ENCODE assay signal across 30 cellular contexts in genomic region chr7:36400606-36401005, GRCh38. TPM values are rescaled to one million over a fixed set of nuclear protein-coding genes. Genes with fewer than 3 reads are reported as not detected.
DNase-seq lines count a peak whose midpoint lies in the region; ATAC-seq and TF ChIP-seq lines count a peak whose summit lies in the region.
"Had no signal": no experiment of that assay in that cellular context is flagged by ENCODE, and none has a peak within 500 bp of the region (broad histone marks: within the 10 kb centered on the region; RNA-seq: fewer than 3 reads in every experiment).

No MANE protein-coding gene starts in this region.

- POLR2A ChIA-PET in MCF 10A (lab: Yijun Ruan, JAX) = interaction anchor here (0.6 to 5.2 kb wide), 4 partner anchors 9 to 598 kb away, joined by 3 to 49 read pairs (median 5); partner anchors contain the start of gene ANLN

- TF ChIP-seq CTCF in MCF 10A (IDR thresholded peaks at IDR 0.05; ENCODE audit: unreplicated experiment) (no peak), mammary epithelial cell (conservative IDR thresholded peaks at IDR 0.05 in 1 of 2, IDR thresholded peaks at IDR 0.05 in 1 of 2; ENCODE audit: extremely low read depth in 1 of 2, insufficient read depth in 1 of 2, low read depth in 1 of 2, low read length in 2 of 2) (no peak), foreskin keratinocyte (conservative IDR thresholded peaks at IDR 0.05) (no peak), type B pancreatic cell (conservative IDR thresholded peaks at IDR 0.05) (no peak)

- H2AFZ ChIP-seq in mammary epithelial cell (ENCODE audit: low read depth, low read length) = no peak overlapping the region

- H3K27me3 ChIP-seq in mammary epithelial cell (ENCODE audit: insufficient read depth, low read length) = no peaks in the 10 kb centered on the region
- no peaks in the 10 kb centered on the region for H3K27me3 ChIP-seq in foreskin keratinocyte
- H3K27me3 ChIP-seq: adrenal gland, BE2C, cardiac muscle cell, esophagus squamous epithelium, gastroesophageal sphincter, left lung, MG63 had no signal

- H4K20me1 ChIP-seq in mammary epithelial cell (ENCODE audit: insufficient read depth, low read length) = peaks cover 2% of the 10 kb centered on the region

- no peak overlapping the region for H3K4me2 ChIP-seq in mammary epithelial cell (ENCODE audit: insufficient read depth, low read depth, low read length)

- H3K4me3 ChIP-seq in mammary epithelial cell (replicated peaks in 1 of 3; ENCODE audit: insufficient read depth in 1 of 3, low read depth in 2 of 3, low read length in 3 of 3) = no peak overlapping the region
- H3K4me3 ChIP-seq: adrenal gland, cardiac muscle cell, esophagus squamous epithelium, gastroesophageal sphincter, K562, left lung, MG63, SK-N-MC had no signal

- dilution Hi-C loops in mammary epithelial cell (cut with HindIII; ENCODE audit: low sequenced_read_pairs) = no loop called here

- intact Hi-C loops in MCF 10A (cut with micrococcal nuclease) (no loop called here), mammary epithelial cell (cut with micrococcal nuclease) (no loop called here)

- H3K4me1 Mint-ChIP-seq in MCF 10A (ENCODE audit: insufficient read depth, unreplicated experiment) (peaks cover 59% of the 10 kb centered on the region), type B pancreatic cell (ENCODE audit: unreplicated experiment) (no peaks in the 10 kb centered on the region)
- H3K4me1 Mint-ChIP-seq in activated T-cell treated with anti-CD3 and anti-CD28 coated beads, Interleukin-2, amount 50 U/mL, for 4 hours (ENCODE audit: low read depth) = no peaks in the 10 kb centered on the region
- H3K4me1 Mint-ChIP-seq: naive B cell; stimulated activated naive CD8-positive, alpha-beta T cell treated with anti-CD3 and anti-CD28 coated beads, Interleukin-15, amount 100 ng/mL, for 72 hours had no signal

- BruUV-seq in MCF 10A (replicated peaks; lab: Mats Ljungman, UMichigan) (no TSS peak), mammary epithelial cell (replicated peaks; lab: Mats Ljungman, UMichigan) (no TSS peak)

- ATAC-seq in SK-N-SH treated with all-trans-retinoic acid at 6 μM for 48 hours (peak; percentile 67), foreskin keratinocyte (no peak)
- ATAC-seq in activated T-cell treated with anti-CD3 and anti-CD28 coated beads, Interleukin-2, amount 50 U/mL, for 4 hours = no peak
- ATAC-seq: gastroesophageal sphincter; K562; left lung; stimulated activated naive CD8-positive, alpha-beta T cell treated with anti-CD3 and anti-CD28 coated beads, Interleukin-15, amount 100 ng/mL, for 72 hours; T-helper 17 cell had no signal

- in situ Hi-C loops in mammary epithelial cell (cut with MboI; ENCODE audit: low sequenced_read_pairs in 2 of 2) = no loop called here

- H3K27ac Mint-ChIP-seq in MCF 10A (ENCODE audit: low read depth, unreplicated experiment) (peak overlapping the region; percentile 74), type B pancreatic cell (peak overlapping the region; percentile 38)
- H3K27ac Mint-ChIP-seq: activated T-cell treated with anti-CD3 and anti-CD28 coated beads, Interleukin-2, amount 50 U/mL, for 24 hours; H9; naive B cell; stimulated activated naive CD8-positive, alpha-beta T cell treated with anti-CD3 and anti-CD28 coated beads, Interleukin-15, amount 100 ng/mL, for 72 hours; T-helper 17 cell had no signal

- H3K9me3 Mint-ChIP-seq in MCF 10A (ENCODE audit: unreplicated experiment) (no peaks in the 10 kb centered on the region), type B pancreatic cell (no peaks in the 10 kb centered on the region)
- no peaks in the 10 kb centered on the region for H3K9me3 Mint-ChIP-seq in activated T-cell treated with anti-CD3 and anti-CD28 coated beads, Interleukin-2, amount 50 U/mL, for 4 hours
- H3K9me3 Mint-ChIP-seq: naive B cell; stimulated activated naive CD8-positive, alpha-beta T cell treated with anti-CD3 and anti-CD28 coated beads, Interleukin-15, amount 100 ng/mL, for 72 hours had no signal

- no peak overlapping the region for H3K9ac ChIP-seq in mammary epithelial cell (ENCODE audit: insufficient read depth, low read length)

- H3K79me2 ChIP-seq in mammary epithelial cell (ENCODE audit: insufficient read depth, low read length) = peaks cover 98% of the 10 kb centered on the region

- no peak overlapping the region for H3K4me3 Mint-ChIP-seq in MCF 10A (ENCODE audit: unreplicated experiment)
- no peak overlapping the region for H3K4me3 Mint-ChIP-seq in type B pancreatic cell
- H3K4me3 Mint-ChIP-seq in activated T-cell treated with anti-CD3 and anti-CD28 coated beads, Interleukin-2, amount 50 U/mL, for 4 hours = no peak overlapping the region
- H3K4me3 Mint-ChIP-seq: activated T-cell treated with anti-CD3 and anti-CD28 coated beads, Interleukin-2, amount 50 U/mL, for 24 hours; H9; naive B cell; stimulated activated naive CD8-positive, alpha-beta T cell treated with anti-CD3 and anti-CD28 coated beads, Interleukin-15, amount 100 ng/mL, for 72 hours; T-helper 17 cell had no signal

- no peaks in the 10 kb centered on the region for H3K9me3 ChIP-seq in mammary epithelial cell (replicated peaks; ENCODE audit: insufficient read depth, low read length)
- H3K9me3 ChIP-seq: BE2C, esophagus squamous epithelium, gastroesophageal sphincter, left lung, MG63 had no signal

- CTCF ChIA-PET in MCF 10A (lab: Yijun Ruan, JAX) = interaction anchor here (0.7 to 3.9 kb wide), 7 partner anchors 9 to 494 kb away, joined by 3 to 12 read pairs (median 5); no protein-coding TSS in a partner anchor
- CTCF ChIA-PET in mammary epithelial cell (lab: Charles Lee; ENCODE audit: low non-redundant PET) = no interaction called here

- no peaks in the 10 kb centered on the region for H3K4me1 ChIP-seq in mammary epithelial cell (ENCODE audit: insufficient read depth, low read length)
- no peaks in the 10 kb centered on the region for H3K4me1 ChIP-seq in foreskin keratinocyte
- H3K4me1 ChIP-seq: adrenal gland, BE2C, gastroesophageal sphincter, left lung had no signal

- WGBS in mammary epithelial cell (ENCODE audit: low coverage, missing lambda C conversion rate) = 93% methylated on average over 3 of the region's 3 CpGs

- no peak overlapping the region for H3K27ac ChIP-seq in mammary epithelial cell (ENCODE audit: insufficient read depth, low read depth, low read length)
- H3K27ac ChIP-seq in foreskin keratinocyte = no peak overlapping the region
- H3K27ac ChIP-seq: adrenal gland, cardiac muscle cell, esophagus squamous epithelium, gastroesophageal sphincter, left lung, SK-N-MC had no signal

- peaks cover 16% of the 10 kb centered on the region for H3K36me3 Mint-ChIP-seq in MCF 10A (ENCODE audit: insufficient read depth, unreplicated experiment)
- peaks cover 22% of the 10 kb centered on the region for H3K36me3 Mint-ChIP-seq in type B pancreatic cell
- no peaks in the 10 kb centered on the region for H3K36me3 Mint-ChIP-seq in activated T-cell treated with anti-CD3 and anti-CD28 coated beads, Interleukin-2, amount 50 U/mL, for 4 hours (ENCODE audit: insufficient read depth)
- H3K36me3 Mint-ChIP-seq: naive B cell had no signal

- DNase-seq in MCF 10A (ENCODE audit: unreplicated experiment) (no peak), mammary epithelial cell (no peak), foreskin keratinocyte (peak; percentile 18 to 71), type B pancreatic cell (ENCODE audit: extremely low spot score, unreplicated experiment) (no peak), NCI-H1105 treated with DMSO at 0.1 percent for 48 hours (lab: John Stamatoyannopoulos, UW) (no peak)
- no peak for DNase-seq in activated T-cell treated with anti-CD3 and anti-CD28 coated beads, Interleukin-2, amount 50 U/mL, for 1 hour
- no peak for DNase-seq in activated T-cell treated with anti-CD3 and anti-CD28 coated beads, Interleukin-2, amount 50 U/mL, for 4 hours
- DNase-seq: activated gamma-delta T cell treated with Interleukin-2 at 50 U/mL for 16 hours; activated T-cell treated with anti-CD3 and anti-CD28 coated beads, Interleukin-2, amount 50 U/mL, for 24 hours; adrenal gland; BE2C; esophagus squamous epithelium; H9; hippocampal formation; left lung; MG63; naive B cell; NCI-H1417; NCI-H2081; NCI-H2227 treated with DMSO at 0.1 percent for 48 hours; NCI-H69; occipital lobe; RPMI8226; stimulated activated naive CD8-positive, alpha-beta T cell treated with anti-CD3 and anti-CD28 coated beads, Interleukin-15, amount 100 ng/mL, for 72 hours; T-helper 17 cell had no signal

- H3K36me3 ChIP-seq in mammary epithelial cell (ENCODE audit: insufficient read depth, low read length) = peaks cover 44% of the 10 kb centered on the region
- H3K36me3 ChIP-seq: adrenal gland, cardiac muscle cell, gastroesophageal sphincter, left lung had no signal

- no peaks in the 10 kb centered on the region for H3K27me3 Mint-ChIP-seq in MCF 10A (ENCODE audit: insufficient read depth, unreplicated experiment)
- no peaks in the 10 kb centered on the region for H3K27me3 Mint-ChIP-seq in type B pancreatic cell
- no peaks in the 10 kb centered on the region for H3K27me3 Mint-ChIP-seq in activated T-cell treated with anti-CD3 and anti-CD28 coated beads, Interleukin-2, amount 50 U/mL, for 4 hours (ENCODE audit: low read depth)
- H3K27me3 Mint-ChIP-seq: naive B cell; stimulated activated naive CD8-positive, alpha-beta T cell treated with anti-CD3 and anti-CD28 coated beads, Interleukin-15, amount 100 ng/mL, for 72 hours; T-helper 17 cell had no signal

TF ChIP-seq in SK-N-SH treated with all-trans-retinoic acid at 6 μM for 48 hours, 23 proteins besides CTCF, POLR2A, EP300 and RAD21 (continues in another document):
- no peak for TF ChIP-seq SNAI2 (CRISPR knock-in tag; IDR thresholded peaks at IDR 0.05)
- TF ChIP-seq ISL1 (CRISPR knock-in tag; IDR thresholded peaks at IDR 0.05) = peak; percentile 39
- no peak for TF ChIP-seq ARNTL (CRISPR knock-in tag; IDR thresholded peaks at IDR 0.05; ENCODE audit: borderline replicate concordance, low read depth)

RNA-seq across cellular contexts. Expression of gene ANLN, which starts 10.9 kb away (rescaled TPM):
- total RNA-seq in MCF 10A (2022) (64.3 and 104 TPM in 2 replicates), mammary epithelial cell (100 to 1,000 TPM in 1 of 2 donors, 1 to 10 TPM in 1; 7.7 to 113 TPM), foreskin keratinocyte (166 and 168 TPM in 2 replicates), type B pancreatic cell (ENCODE audit: low replicate concordance) (23.8 and 68.3 TPM in 2 replicates)
- polyA plus RNA-seq in mammary epithelial cell (103 TPM), foreskin keratinocyte (54.4 and 68.6 TPM in 2 replicates)
- 256 TPM for polyA minus RNA-seq in mammary epithelial cell
- 1 to 10 TPM; 1.8 to 4.1 (median 2.4) TPM for total RNA-seq in activated T-cell treated with anti-CD3 and anti-CD28 coated beads, Interleukin-2, amount 50 U/mL, for 4 hours

Comparison
In these comparisons a context has a peak if more than half of its experiments do, and no peak if none do; other contexts are left out.
1. DNase-seq: peak in foreskin keratinocyte (2 of 2); none in MCF 10A (single experiment), mammary epithelial cell (single experiment), type B pancreatic cell (single experiment), activated T-cell treated with anti-CD3 and anti-CD28 coated beads, Interleukin-2, amount 50 U/mL, for 1 hour (single experiment), NCI-H1105 treated with DMSO at 0.1 percent for 48 hours (single experiment) and activated T-cell treated with anti-CD3 and anti-CD28 coated beads, Interleukin-2, amount 50 U/mL, for 4 hours (single experiment).